Comparison of ENCODE assay signal across 1 cellular context in the genomic region with DNA sequence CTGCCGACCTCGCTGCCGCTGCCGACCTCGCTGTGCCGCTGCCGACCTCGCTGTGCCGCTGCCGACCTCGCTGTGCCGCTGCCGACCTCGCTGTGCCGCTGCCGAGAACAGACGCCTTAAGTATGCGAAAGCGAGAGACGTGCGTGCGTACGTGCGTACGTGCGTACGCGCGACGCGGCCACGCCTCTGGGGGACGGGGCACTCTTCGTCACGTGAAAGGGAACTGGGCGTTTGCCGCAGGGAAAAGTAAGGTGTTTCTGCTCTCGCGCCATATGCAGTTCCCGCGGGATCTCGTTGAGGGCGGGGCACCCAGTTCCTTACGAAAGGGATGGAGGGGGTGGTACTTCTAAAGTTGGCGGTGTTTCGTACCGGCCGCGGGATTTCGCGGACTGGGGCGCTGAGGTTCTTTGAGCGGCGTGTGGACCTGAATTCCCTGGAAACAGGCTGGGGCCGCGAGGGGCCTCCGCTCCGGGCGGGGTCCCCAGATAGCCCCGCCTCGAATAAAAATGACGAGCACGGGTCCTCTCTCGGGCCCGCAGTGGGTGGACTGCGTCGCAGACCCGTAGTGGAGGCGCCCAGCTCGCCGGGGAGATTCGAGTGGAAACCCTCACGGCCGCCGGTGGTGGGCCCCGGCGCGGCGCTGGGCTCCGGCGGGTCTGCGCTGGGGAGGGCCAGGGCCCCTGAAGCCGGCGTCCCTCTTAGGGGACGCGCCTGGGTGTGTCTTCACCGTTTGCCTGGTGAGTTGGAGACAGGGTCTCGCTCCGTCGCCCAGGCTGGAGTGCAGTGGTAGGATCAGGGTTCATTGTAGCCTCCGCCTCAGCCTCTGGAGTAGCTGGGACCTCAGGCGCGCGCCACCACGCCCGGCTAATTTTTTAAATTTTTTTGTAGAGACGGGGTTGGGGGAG.
TF ChIP-seq lines count a peak whose summit lies in the region.

A gene (minus strand): TSS at position 94 of the 905 bp plus-strand sequence. CDS start 167 bp downstream, outside the sequence.

TF ChIP-seq in K562, 482 proteins besides CTCF, POLR2A, EP300 and RAD21 (continued from another document and continues in another):
- TF ChIP-seq PRPF4 (IDR thresholded peaks at IDR 0.05; ENCODE audit: insufficient read depth, low read depth, low read length, poor library complexity, severe bottlenecking) (peak; percentile 55), RBFOX2 (IDR thresholded peaks at IDR 0.05; ENCODE audit: low read depth, low read length) (peak; percentile 100), HCFC1 (IDR thresholded peaks at IDR 0.05; ENCODE audit: low read depth, low read length) (peak; percentile 52; the same call in 1 of the 2 replicates), MAZ (CRISPR knock-in tag; conservative IDR thresholded peaks at IDR 0.05 in 1 of 2, IDR thresholded peaks at IDR 0.05 in 1 of 2) (peak; percentile 43 to 52; a peak in 1 of 4 replicates), JUNB (CRISPR knock-in tag; conservative IDR thresholded peaks at IDR 0.05) (no peak), CCNT2 (IDR thresholded peaks at IDR 0.05; ENCODE audit: borderline replicate concordance, extremely low read depth, insufficient read length, low read depth, low read length) (peak; percentile 27), FOS (IDR thresholded peaks at IDR 0.05; ENCODE audit: extremely low read depth, insufficient read length) (no peak), NFIX (CRISPR knock-in tag; IDR thresholded peaks at IDR 0.05; ENCODE audit: low read depth) (no peak), KDM2B (CRISPR knock-in tag; IDR thresholded peaks at IDR 0.05) (0 out of 2 replicates have a peak, but pooled peaks have one; percentile 67), PHB (CRISPR knock-in tag; IDR thresholded peaks at IDR 0.05) (0 out of 2 replicates have a peak, but pooled peaks have one; percentile 34), TBP (optimal IDR thresholded peaks at IDR 0.05; ENCODE audit: low read depth, low read length) (peak; percentile 95), TOE1 (IDR thresholded peaks at IDR 0.05; ENCODE audit: borderline replicate concordance) (peak; percentile 77; the same call in 1 of the 2 replicates), TOE1 (CRISPR knock-in tag; IDR thresholded peaks at IDR 0.05; ENCODE audit: borderline replicate concordance, low read depth) (no peak), ZNF436 (CRISPR knock-in tag; IDR thresholded peaks at IDR 0.05) (no peak), TCFL5 (CRISPR knock-in tag; conservative IDR thresholded peaks at IDR 0.05) (no peak), TCF7 (IDR thresholded peaks at IDR 0.05; ENCODE audit: borderline replicate concordance) (peak; percentile 3; the same call in 1 of the 2 replicates), TCF3 (CRISPR knock-in tag; IDR thresholded peaks at IDR 0.05) (peak; percentile 36; the same call in 1 of the 2 replicates), RBM25 (IDR thresholded peaks at IDR 0.05; ENCODE audit: low read depth, low read length, severe bottlenecking) (peak; percentile 57), KAT7 (CRISPR knock-in tag; IDR thresholded peaks at IDR 0.05; ENCODE audit: borderline replicate concordance) (0 out of 2 replicates have a peak, but pooled peaks have one; percentile 14), ZFP36 (IDR thresholded peaks at IDR 0.05; ENCODE audit: low read depth, low read length, partially characterized antibody) (peak; percentile 82), EP400 (IDR thresholded peaks at IDR 0.05) (peak; percentile 70), ERF (CRISPR knock-in tag; IDR thresholded peaks at IDR 0.05) (0 out of 2 replicates have a peak, but pooled peaks have one; percentile 39), ZNF239 (CRISPR knock-in tag; IDR thresholded peaks at IDR 0.05) (no peak), KLF6 (CRISPR knock-in tag; IDR thresholded peaks at IDR 0.05; ENCODE audit: borderline replicate concordance) (peak; percentile 79), CAMTA2 (CRISPR knock-in tag; conservative IDR thresholded peaks at IDR 0.05) (no peak), FOSL1 (tag; conservative IDR thresholded peaks at IDR 0.05) (no peak), TRIM28 (IDR thresholded peaks at IDR 0.05) (no peak), ZNF584 (CRISPR knock-in tag; IDR thresholded peaks at IDR 0.05; ENCODE audit: low read depth) (no peak), SMAD4 (CRISPR knock-in tag; conservative IDR thresholded peaks at IDR 0.05) (0 out of 2 replicates have a peak, but pooled peaks have one; percentile 11)
- TF ChIP-seq, protein P1, sequence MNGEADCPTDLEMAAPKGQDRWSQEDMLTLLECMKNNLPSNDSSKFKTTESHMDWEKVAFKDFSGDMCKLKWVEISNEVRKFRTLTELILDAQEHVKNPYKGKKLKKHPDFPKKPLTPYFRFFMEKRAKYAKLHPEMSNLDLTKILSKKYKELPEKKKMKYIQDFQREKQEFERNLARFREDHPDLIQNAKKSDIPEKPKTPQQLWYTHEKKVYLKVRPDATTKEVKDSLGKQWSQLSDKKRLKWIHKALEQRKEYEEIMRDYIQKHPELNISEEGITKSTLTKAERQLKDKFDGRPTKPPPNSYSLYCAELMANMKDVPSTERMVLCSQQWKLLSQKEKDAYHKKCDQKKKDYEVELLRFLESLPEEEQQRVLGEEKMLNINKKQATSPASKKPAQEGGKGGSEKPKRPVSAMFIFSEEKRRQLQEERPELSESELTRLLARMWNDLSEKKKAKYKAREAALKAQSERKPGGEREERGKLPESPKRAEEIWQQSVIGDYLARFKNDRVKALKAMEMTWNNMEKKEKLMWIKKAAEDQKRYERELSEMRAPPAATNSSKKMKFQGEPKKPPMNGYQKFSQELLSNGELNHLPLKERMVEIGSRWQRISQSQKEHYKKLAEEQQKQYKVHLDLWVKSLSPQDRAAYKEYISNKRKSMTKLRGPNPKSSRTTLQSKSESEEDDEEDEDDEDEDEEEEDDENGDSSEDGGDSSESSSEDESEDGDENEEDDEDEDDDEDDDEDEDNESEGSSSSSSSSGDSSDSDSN (IDR thresholded peaks at IDR 0.05; ENCODE audit: borderline replicate concordance in 1 of 2, low read depth in 2 of 2, low read length in 2 of 2), result no peak; a peak in 1 of 4 replicates
- TF ChIP-seq, protein P2, sequence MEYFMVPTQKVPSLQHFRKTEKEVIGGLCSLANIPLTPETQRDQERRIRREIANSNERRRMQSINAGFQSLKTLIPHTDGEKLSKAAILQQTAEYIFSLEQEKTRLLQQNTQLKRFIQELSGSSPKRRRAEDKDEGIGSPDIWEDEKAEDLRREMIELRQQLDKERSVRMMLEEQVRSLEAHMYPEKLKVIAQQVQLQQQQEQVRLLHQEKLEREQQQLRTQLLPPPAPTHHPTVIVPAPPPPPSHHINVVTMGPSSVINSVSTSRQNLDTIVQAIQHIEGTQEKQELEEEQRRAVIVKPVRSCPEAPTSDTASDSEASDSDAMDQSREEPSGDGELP (CRISPR knock-in tag; IDR thresholded peaks at IDR 0.05; ENCODE audit: borderline replicate concordance), result peak; percentile 85
- TF ChIP-seq, protein P3, sequence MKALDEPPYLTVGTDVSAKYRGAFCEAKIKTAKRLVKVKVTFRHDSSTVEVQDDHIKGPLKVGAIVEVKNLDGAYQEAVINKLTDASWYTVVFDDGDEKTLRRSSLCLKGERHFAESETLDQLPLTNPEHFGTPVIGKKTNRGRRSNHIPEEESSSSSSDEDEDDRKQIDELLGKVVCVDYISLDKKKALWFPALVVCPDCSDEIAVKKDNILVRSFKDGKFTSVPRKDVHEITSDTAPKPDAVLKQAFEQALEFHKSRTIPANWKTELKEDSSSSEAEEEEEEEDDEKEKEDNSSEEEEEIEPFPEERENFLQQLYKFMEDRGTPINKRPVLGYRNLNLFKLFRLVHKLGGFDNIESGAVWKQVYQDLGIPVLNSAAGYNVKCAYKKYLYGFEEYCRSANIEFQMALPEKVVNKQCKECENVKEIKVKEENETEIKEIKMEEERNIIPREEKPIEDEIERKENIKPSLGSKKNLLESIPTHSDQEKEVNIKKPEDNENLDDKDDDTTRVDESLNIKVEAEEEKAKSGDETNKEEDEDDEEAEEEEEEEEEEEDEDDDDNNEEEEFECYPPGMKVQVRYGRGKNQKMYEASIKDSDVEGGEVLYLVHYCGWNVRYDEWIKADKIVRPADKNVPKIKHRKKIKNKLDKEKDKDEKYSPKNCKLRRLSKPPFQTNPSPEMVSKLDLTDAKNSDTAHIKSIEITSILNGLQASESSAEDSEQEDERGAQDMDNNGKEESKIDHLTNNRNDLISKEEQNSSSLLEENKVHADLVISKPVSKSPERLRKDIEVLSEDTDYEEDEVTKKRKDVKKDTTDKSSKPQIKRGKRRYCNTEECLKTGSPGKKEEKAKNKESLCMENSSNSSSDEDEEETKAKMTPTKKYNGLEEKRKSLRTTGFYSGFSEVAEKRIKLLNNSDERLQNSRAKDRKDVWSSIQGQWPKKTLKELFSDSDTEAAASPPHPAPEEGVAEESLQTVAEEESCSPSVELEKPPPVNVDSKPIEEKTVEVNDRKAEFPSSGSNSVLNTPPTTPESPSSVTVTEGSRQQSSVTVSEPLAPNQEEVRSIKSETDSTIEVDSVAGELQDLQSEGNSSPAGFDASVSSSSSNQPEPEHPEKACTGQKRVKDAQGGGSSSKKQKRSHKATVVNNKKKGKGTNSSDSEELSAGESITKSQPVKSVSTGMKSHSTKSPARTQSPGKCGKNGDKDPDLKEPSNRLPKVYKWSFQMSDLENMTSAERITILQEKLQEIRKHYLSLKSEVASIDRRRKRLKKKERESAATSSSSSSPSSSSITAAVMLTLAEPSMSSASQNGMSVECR (CRISPR knock-in tag; IDR thresholded peaks at IDR 0.05), result peak; percentile 63
- TF ChIP-seq, protein P4, sequence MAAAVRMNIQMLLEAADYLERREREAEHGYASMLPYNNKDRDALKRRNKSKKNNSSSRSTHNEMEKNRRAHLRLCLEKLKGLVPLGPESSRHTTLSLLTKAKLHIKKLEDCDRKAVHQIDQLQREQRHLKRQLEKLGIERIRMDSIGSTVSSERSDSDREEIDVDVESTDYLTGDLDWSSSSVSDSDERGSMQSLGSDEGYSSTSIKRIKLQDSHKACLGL (CRISPR knock-in tag; IDR thresholded peaks at IDR 0.05; ENCODE audit: borderline replicate concordance, poor library complexity, severe bottlenecking), result no peak
- TF ChIP-seq, protein P5, sequence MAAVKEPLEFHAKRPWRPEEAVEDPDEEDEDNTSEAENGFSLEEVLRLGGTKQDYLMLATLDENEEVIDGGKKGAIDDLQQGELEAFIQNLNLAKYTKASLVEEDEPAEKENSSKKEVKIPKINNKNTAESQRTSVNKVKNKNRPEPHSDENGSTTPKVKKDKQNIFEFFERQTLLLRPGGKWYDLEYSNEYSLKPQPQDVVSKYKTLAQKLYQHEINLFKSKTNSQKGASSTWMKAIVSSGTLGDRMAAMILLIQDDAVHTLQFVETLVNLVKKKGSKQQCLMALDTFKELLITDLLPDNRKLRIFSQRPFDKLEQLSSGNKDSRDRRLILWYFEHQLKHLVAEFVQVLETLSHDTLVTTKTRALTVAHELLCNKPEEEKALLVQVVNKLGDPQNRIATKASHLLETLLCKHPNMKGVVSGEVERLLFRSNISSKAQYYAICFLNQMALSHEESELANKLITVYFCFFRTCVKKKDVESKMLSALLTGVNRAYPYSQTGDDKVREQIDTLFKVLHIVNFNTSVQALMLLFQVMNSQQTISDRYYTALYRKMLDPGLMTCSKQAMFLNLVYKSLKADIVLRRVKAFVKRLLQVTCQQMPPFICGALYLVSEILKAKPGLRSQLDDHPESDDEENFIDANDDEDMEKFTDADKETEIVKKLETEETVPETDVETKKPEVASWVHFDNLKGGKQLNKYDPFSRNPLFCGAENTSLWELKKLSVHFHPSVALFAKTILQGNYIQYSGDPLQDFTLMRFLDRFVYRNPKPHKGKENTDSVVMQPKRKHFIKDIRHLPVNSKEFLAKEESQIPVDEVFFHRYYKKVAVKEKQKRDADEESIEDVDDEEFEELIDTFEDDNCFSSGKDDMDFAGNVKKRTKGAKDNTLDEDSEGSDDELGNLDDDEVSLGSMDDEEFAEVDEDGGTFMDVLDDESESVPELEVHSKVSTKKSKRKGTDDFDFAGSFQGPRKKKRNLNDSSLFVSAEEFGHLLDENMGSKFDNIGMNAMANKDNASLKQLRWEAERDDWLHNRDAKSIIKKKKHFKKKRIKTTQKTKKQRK (IDR thresholded peaks at IDR 0.05; ENCODE audit: borderline replicate concordance, low read depth, low read length), result no peak
- TF ChIP-seq, protein P6, sequence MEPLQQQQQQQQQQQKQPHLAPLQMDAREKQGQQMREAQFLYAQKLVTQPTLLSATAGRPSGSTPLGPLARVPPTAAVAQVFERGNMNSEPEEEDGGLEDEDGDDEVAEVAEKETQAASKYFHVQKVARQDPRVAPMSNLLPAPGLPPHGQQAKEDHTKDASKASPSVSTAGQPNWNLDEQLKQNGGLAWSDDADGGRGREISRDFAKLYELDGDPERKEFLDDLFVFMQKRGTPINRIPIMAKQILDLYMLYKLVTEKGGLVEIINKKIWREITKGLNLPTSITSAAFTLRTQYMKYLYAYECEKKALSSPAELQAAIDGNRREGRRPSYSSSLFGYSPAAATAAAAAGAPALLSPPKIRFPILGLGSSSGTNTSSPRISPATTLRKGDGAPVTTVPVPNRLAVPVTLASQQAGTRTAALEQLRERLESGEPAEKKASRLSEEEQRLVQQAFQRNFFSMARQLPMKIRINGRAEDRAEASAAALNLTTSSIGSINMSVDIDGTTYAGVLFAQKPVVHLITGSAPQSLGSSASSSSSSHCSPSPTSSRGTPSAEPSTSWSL (CRISPR knock-in tag; IDR thresholded peaks at IDR 0.05; ENCODE audit: borderline replicate concordance), result no peak
- TF ChIP-seq, protein P7, sequence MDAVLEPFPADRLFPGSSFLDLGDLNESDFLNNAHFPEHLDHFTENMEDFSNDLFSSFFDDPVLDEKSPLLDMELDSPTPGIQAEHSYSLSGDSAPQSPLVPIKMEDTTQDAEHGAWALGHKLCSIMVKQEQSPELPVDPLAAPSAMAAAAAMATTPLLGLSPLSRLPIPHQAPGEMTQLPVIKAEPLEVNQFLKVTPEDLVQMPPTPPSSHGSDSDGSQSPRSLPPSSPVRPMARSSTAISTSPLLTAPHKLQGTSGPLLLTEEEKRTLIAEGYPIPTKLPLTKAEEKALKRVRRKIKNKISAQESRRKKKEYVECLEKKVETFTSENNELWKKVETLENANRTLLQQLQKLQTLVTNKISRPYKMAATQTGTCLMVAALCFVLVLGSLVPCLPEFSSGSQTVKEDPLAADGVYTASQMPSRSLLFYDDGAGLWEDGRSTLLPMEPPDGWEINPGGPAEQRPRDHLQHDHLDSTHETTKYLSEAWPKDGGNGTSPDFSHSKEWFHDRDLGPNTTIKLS (IDR thresholded peaks at IDR 0.05; ENCODE audit: borderline replicate concordance, low read depth), result peak; percentile 93
- TF ChIP-seq, protein P8, sequence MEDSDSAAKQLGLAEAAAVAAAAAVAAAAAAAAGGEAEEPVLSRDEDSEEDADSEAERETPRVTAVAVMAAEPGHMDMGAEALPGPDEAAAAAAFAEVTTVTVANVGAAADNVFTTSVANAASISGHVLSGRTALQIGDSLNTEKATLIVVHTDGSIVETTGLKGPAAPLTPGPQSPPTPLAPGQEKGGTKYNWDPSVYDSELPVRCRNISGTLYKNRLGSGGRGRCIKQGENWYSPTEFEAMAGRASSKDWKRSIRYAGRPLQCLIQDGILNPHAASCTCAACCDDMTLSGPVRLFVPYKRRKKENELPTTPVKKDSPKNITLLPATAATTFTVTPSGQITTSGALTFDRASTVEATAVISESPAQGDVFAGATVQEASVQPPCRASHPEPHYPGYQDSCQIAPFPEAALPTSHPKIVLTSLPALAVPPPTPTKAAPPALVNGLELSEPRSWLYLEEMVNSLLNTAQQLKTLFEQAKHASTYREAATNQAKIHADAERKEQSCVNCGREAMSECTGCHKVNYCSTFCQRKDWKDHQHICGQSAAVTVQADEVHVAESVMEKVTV (CRISPR knock-in tag; IDR thresholded peaks at IDR 0.05), result no peak
- TF ChIP-seq, protein P9, sequence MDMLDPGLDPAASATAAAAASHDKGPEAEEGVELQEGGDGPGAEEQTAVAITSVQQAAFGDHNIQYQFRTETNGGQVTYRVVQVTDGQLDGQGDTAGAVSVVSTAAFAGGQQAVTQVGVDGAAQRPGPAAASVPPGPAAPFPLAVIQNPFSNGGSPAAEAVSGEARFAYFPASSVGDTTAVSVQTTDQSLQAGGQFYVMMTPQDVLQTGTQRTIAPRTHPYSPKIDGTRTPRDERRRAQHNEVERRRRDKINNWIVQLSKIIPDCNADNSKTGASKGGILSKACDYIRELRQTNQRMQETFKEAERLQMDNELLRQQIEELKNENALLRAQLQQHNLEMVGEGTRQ (CRISPR knock-in tag; IDR thresholded peaks at IDR 0.05), result peak; percentile 89
